10 cellular contexts compared by ENCODE assay signal in the genomic region with DNA sequence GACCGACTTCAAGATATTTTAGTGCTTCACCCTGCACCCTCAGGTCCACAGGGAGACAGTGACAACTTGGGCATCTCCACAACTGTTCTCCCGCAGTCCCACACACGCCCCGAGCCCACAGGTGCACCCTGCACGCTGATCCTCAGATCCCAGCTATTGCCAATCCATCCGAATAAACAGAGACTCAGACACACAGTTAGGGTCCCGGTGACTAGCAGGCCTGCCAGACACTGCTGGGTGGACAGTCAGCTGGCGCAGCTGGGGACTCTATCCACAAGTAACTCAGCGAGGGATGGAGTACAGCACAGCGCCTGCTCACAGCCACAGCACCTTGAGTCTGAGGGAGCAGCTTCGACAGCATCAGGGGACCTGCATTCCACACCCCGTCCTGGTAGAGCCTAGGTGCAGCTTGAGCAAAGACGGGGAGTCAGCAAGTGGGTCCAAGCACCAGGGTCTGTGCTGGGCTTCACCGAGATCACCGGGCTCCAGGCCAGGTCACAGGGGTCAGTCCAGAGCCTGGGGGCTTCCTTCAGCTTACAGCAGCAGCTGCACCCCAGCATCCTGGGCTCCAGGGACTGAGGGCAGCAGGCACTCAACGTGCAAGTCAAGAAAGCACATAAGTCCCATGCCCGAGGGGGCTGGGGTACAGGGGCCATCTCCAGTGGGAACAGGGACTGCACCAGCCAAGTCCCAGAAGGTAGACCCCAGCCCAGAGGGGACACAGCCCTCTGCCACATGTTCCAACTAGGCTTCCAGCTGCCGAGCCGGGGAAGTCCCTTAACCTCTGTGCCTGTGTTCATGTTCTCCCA.
A peak's percentile ranks its signal among the peaks of the same experiment; 100 is the strongest.
DNase-seq lines count a peak whose midpoint lies in the region; FAIRE-seq and TF ChIP-seq lines count a peak whose summit lies in the region.
"Had no signal": no experiment of that assay in that cellular context is flagged by ENCODE, and none has a peak within 500 bp of the region (broad histone marks: within the 10 kb centered on the region; RNA-seq: fewer than 3 reads in every experiment).

No MANE protein-coding gene starts in this region.

- H3K27me3 ChIP-seq in BLaER1 = no peaks in the 10 kb centered on the region
- H3K27me3 ChIP-seq: heart right ventricle had no signal

- H3K27ac ChIP-seq in BLaER1 = 0 out of 2 replicates have a peak overlapping the region, but pooled peaks have one; percentile 13

- peak overlapping the region; percentile 96 for H3K4me2 ChIP-seq in BLaER1

- in situ Hi-C loops in GM13977 (cut with MboI; ENCODE audit: low pct_unique_long_range_greater_than_20kb, low sequenced_read_pairs, unreplicated experiment) = loop anchor here (25.0 kb wide), 1 partner anchor 299 kb away; a partner anchor contains a TSS

- FAIRE-seq in D721Med (lab: Jason Lieb, UNC) = no peak

- H3K36me3 ChIP-seq in BLaER1 = peaks cover 99% of the 10 kb centered on the region

- 0 out of 2 replicates have a peak overlapping the region, but pooled peaks have one; percentile 29 for H3K9ac ChIP-seq in BLaER1

- peaks cover 84% of the 10 kb centered on the region for H3K4me1 ChIP-seq in BLaER1

- no peak for TF ChIP-seq CTCF in epithelial cell of esophagus (IDR thresholded peaks at IDR 0.05; ENCODE audit: insufficient read depth, low read depth, low read length, missing control alignments)
- no peak for TF ChIP-seq CTCF in D721Med (IDR thresholded peaks at IDR 0.05; ENCODE audit: insufficient read depth, missing control alignments)
- no peak for TF ChIP-seq CTCF in GM13977 (IDR thresholded peaks at IDR 0.05; ENCODE audit: extremely low read depth, insufficient read depth, missing control alignments)

- H3K9me3 ChIP-seq in BLaER1 = no peaks in the 10 kb centered on the region
- H3K9me3 ChIP-seq: heart right ventricle had no signal

- DNase-seq in RKO (ENCODE audit: low spot score) (peak; percentile 66), epithelial cell of esophagus (ENCODE audit: low read depth) (peak; percentile 37), D721Med (ENCODE audit: insufficient read length, low spot score) (no peak), COLO668 (lab: John Stamatoyannopoulos, UW; ENCODE audit: unreplicated experiment) (no peak), GM13977 (ENCODE audit: low spot score) (no peak), NCI-H1417 (lab: John Stamatoyannopoulos, UW) (no peak)
- DNase-seq: cerebellar nuclear complex had no signal

- H3K4me3 ChIP-seq in BLaER1 (no peak overlapping the region), epithelial cell of esophagus (ENCODE audit: low read length) (no peak overlapping the region)
- H3K4me3 ChIP-seq: heart right ventricle had no signal

- peak; percentile 19 for TF ChIP-seq POLR2A in GM10847 (IDR thresholded peaks at IDR 0.05; ENCODE audit: extremely low read depth, insufficient read length)

- H4K20me1 ChIP-seq in BLaER1 = peaks cover 90% of the 10 kb centered on the region

Comparison
In these comparisons a context has a peak if more than half of its experiments do, and no peak if none do; other contexts are left out.
1. DNase-seq: peak in RKO (single experiment) and epithelial cell of esophagus (single experiment); none in D721Med (single experiment), COLO668 (single experiment), GM13977 (single experiment) and NCI-H1417 (0 of 3).